23 cellular contexts compared by ENCODE assay signal in the genomic region with DNA sequence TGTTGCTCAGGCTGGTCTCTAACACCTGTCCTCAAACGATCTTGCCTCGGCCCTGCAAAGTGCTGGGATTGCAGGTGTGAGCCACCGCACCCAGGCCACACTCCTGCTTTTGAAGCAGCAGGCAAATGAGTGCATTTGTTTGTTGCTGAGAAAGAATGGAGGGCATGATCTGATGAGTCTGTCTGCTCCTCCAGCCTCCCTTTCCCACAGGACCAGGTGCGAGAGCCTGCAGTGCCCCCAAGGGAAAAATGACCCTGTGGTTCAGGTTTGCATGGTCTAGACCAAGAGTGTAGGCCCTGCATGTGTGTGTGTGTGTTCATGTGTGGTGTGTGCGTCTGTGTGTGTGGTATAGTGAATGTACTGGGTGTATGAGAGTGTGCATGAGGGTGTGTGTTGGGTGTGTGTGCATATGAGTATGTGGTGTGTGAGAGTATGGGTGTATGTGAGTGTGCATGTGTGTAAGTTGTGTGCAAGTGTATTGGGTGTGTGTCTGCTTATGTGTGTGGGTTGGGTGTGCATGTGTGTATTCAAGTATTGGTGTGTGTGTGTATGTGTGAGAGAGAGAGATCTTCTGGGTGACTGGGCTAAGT. TPM values are rescaled to one million over a fixed set of nuclear protein-coding genes. Genes with fewer than 3 reads are reported as not detected.
A peak's percentile ranks its signal among the peaks of the same experiment; 100 is the strongest.
DNase-seq lines count a peak whose midpoint lies in the region; ATAC-seq and TF ChIP-seq lines count a peak whose summit lies in the region.
"Had no signal": no experiment of that assay in that cellular context is flagged by ENCODE, and none has a peak within 500 bp of the region (broad histone marks: within the 10 kb centered on the region; RNA-seq: fewer than 3 reads in every experiment).

No MANE protein-coding gene starts in this region.

- no peak overlapping the region for H2AK5ac ChIP-seq in IMR-90 (ENCODE audit: low read depth, low read length)

- no peak overlapping the region for H3K23ac ChIP-seq in IMR-90 (ENCODE audit: low read depth, low read length)

- no peak for DNase-seq in IMR-90
- DNase-seq in NCI-H526 treated with DMSO at 0.1 percent for 48 hours (lab: John Stamatoyannopoulos, UW) = peak; percentile 18
- DNase-seq in colonic mucosa = peak; percentile 9
- peak in 1 of 2 donors; percentile 20 for DNase-seq in stimulated activated effector memory CD8-positive, alpha-beta T cell treated with anti-CD3 and anti-CD28 coated beads, Interleukin-12 subunit alpha, Interleukin-12 subunit beta, amount 100 ng/mL, for 72 hours (ENCODE audit: low spot score in 2 of 2)
- DNase-seq in NCI-H1092 treated with DMSO at 0.1 percent for 48 hours (lab: John Stamatoyannopoulos, UW) = no peak
- DNase-seq: Caco-2, DMS79, EL, GDM1, Karpas-422, NCI-H1092, NCI-H1436, NCI-H187 treated with DMSO at 0.1 percent for 48 hours, NCI-H524 treated with DMSO at 0.1 percent for 48 hours, PC-9, RPMI8226, SHP77, T-cell had no signal

- TF ChIP-seq POLR2A in IMR-90 (IDR thresholded peaks at IDR 0.05; ENCODE audit: low read depth, low read length) (no peak), GM18505 (IDR thresholded peaks at IDR 0.05; ENCODE audit: borderline replicate concordance, extremely low read depth, insufficient read depth, insufficient read length) (no peak)

- H4K5ac ChIP-seq in IMR-90 (ENCODE audit: low read depth, low read length) = no peak overlapping the region

- no peak overlapping the region for H2BK120ac ChIP-seq in IMR-90 (ENCODE audit: low read depth, low read length)

- H2BK20ac ChIP-seq in IMR-90 (ENCODE audit: low read depth, low read length) = no peak overlapping the region

- TF ChIP-seq CTCF in IMR-90 (conservative IDR thresholded peaks at IDR 0.05; ENCODE audit: low read depth, low read length) (no peak), colonic mucosa (IDR thresholded peaks at IDR 0.05) (no peak)

- no peak overlapping the region for H3K4me3 Mint-ChIP-seq in stimulated activated effector memory CD8-positive, alpha-beta T cell treated with anti-CD3 and anti-CD28 coated beads, Interleukin-12 subunit alpha, Interleukin-12 subunit beta, amount 100 ng/mL, for 72 hours
- H3K4me3 Mint-ChIP-seq: B cell; CD8-positive, alpha-beta T cell; T-cell had no signal

- in situ Hi-C loops in IMR-90 (cut with MboI; ENCODE audit: low sequenced_read_pairs) = no loop called here

- peaks cover 8% of the 10 kb centered on the region for H3K9me3 ChIP-seq in IMR-90 (ENCODE audit: control insufficient read depth, insufficient read depth, low read length)
- no peaks in the 10 kb centered on the region for H3K9me3 ChIP-seq in colonic mucosa
- H3K9me3 ChIP-seq: Caco-2 had no signal

- H4K8ac ChIP-seq in IMR-90 (ENCODE audit: low read depth in 2 of 2, low read length in 2 of 2) = no peak overlapping the region

- no peak overlapping the region for H3K4ac ChIP-seq in IMR-90 (ENCODE audit: low read depth, low read length)

- dilution Hi-C loops in IMR-90 (cut with HindIII; ENCODE audit: low sequenced_read_pairs, unreplicated experiment) = no loop called here

- H3K27ac Mint-ChIP-seq in stimulated activated effector memory CD8-positive, alpha-beta T cell treated with anti-CD3 and anti-CD28 coated beads, Interleukin-12 subunit alpha, Interleukin-12 subunit beta, amount 100 ng/mL, for 72 hours = no peak overlapping the region
- H3K27ac Mint-ChIP-seq: B cell; CD8-positive, alpha-beta T cell; T-cell had no signal

- peak overlapping the region; percentile 43 for H2AFZ ChIP-seq in IMR-90 (replicated peaks; ENCODE audit: low read length, poor library complexity)
- H2AFZ ChIP-seq: PC-9 had no signal

- no peaks in the 10 kb centered on the region for H3K4me1 Mint-ChIP-seq in stimulated activated effector memory CD8-positive, alpha-beta T cell treated with anti-CD3 and anti-CD28 coated beads, Interleukin-12 subunit alpha, Interleukin-12 subunit beta, amount 100 ng/mL, for 72 hours
- H3K4me1 Mint-ChIP-seq: B cell, T-cell had no signal

- H3K4me3 ChIP-seq in IMR-90 (ENCODE audit: insufficient read depth, low read depth, low read length) (no peak overlapping the region), colonic mucosa (no peak overlapping the region)
- H3K4me3 ChIP-seq: PC-9 had no signal

- TF ChIP-seq RAD21 in IMR-90 (IDR thresholded peaks at IDR 0.05; ENCODE audit: low read length) = no peak

- H3K18ac ChIP-seq in IMR-90 (ENCODE audit: low read depth, low read length) = no peak overlapping the region

- POLR2A ChIA-PET in IMR-90 (lab: Charles Lee; ENCODE audit: unreplicated experiment) = no interaction called here

- no peak overlapping the region for H3K56ac ChIP-seq in IMR-90 (ENCODE audit: extremely low read depth, insufficient read depth, low read length)

- H3K79me1 ChIP-seq in IMR-90 (ENCODE audit: low read depth in 1 of 2, low read length in 2 of 2) = no peaks in the 10 kb centered on the region

- H3K9me3 Mint-ChIP-seq in stimulated activated effector memory CD8-positive, alpha-beta T cell treated with anti-CD3 and anti-CD28 coated beads, Interleukin-12 subunit alpha, Interleukin-12 subunit beta, amount 100 ng/mL, for 72 hours = no peaks in the 10 kb centered on the region
- H3K9me3 Mint-ChIP-seq: CD8-positive, alpha-beta T cell; T-cell had no signal

- H3K36me3 ChIP-seq in IMR-90 (ENCODE audit: control insufficient read depth, insufficient read depth, low read length) (no peaks in the 10 kb centered on the region), colonic mucosa (no peaks in the 10 kb centered on the region)

- no peaks in the 10 kb centered on the region for H4K20me1 ChIP-seq in IMR-90 (ENCODE audit: insufficient read depth, low read length)

- no CpG with 5 or more reads among the region's 5 CpGs for WGBS in IMR-90 (ENCODE audit: extremely low coverage in 2 of 2, insufficient read length in 1 of 2), 2 experiments

- no peak overlapping the region for H3K4me2 ChIP-seq in IMR-90 (ENCODE audit: low read depth, low read length)
- H3K4me2 ChIP-seq: PC-9 had no signal

- CTCF ChIA-PET in IMR-90 (lab: Yijun Ruan, JAX) = no interaction called here

- no peaks in the 10 kb centered on the region for H3K4me1 ChIP-seq in IMR-90 (ENCODE audit: control insufficient read depth, insufficient read depth, low read length)
- H3K4me1 ChIP-seq in colonic mucosa = no peaks in the 10 kb centered on the region

- H3K14ac ChIP-seq in IMR-90 (replicated peaks; ENCODE audit: low read depth, low read length) = no peak overlapping the region

- BruUV-seq in IMR-90 (replicated peaks; lab: Mats Ljungman, UMichigan) = no TSS peak

- H3K27ac ChIP-seq in IMR-90 (ENCODE audit: insufficient read depth, low read length) (no peak overlapping the region), colonic mucosa (no peak overlapping the region)
- H3K27ac ChIP-seq: C4-2B, PC-9 had no signal

- H3K36me3 Mint-ChIP-seq in stimulated activated effector memory CD8-positive, alpha-beta T cell treated with anti-CD3 and anti-CD28 coated beads, Interleukin-12 subunit alpha, Interleukin-12 subunit beta, amount 100 ng/mL, for 72 hours = no peaks in the 10 kb centered on the region
- H3K36me3 Mint-ChIP-seq: CD8-positive, alpha-beta T cell; T-cell had no signal

- no peak overlapping the region for H4K91ac ChIP-seq in IMR-90 (ENCODE audit: insufficient read depth, low read depth, low read length)

- H2BK15ac ChIP-seq in IMR-90 (ENCODE audit: low read depth, low read length) = no peak overlapping the region

- H2BK5ac ChIP-seq in IMR-90 (ENCODE audit: low read depth, low read length, poor library complexity, severe bottlenecking) = no peak overlapping the region

- no peak overlapping the region for H3K9ac ChIP-seq in IMR-90 (ENCODE audit: low read depth, low read length)
- H3K9ac ChIP-seq in colonic mucosa (ENCODE audit: low read depth in 2 of 2, low read length in 2 of 2) = no peak overlapping the region

- H3K9me1 ChIP-seq in IMR-90 (ENCODE audit: insufficient read depth, low read length) = no peaks in the 10 kb centered on the region

- H2AK9ac ChIP-seq in IMR-90 (replicated peaks; ENCODE audit: low read depth, low read length, poor library complexity) = no peak overlapping the region

- H3K27me3 ChIP-seq in IMR-90 (ENCODE audit: control insufficient read depth, insufficient read depth, low read length) (peaks cover 32% of the 10 kb centered on the region), colonic mucosa (no peaks in the 10 kb centered on the region)

- ATAC-seq in IMR-90 (ENCODE audit: low read depth) (no peak), GM18505 (IDR thresholded peaks at IDR 0.05; ENCODE audit: unreplicated experiment) (no peak), HG03520 (IDR thresholded peaks at IDR 0.05; ENCODE audit: unreplicated experiment) (no peak)
- ATAC-seq in stimulated activated effector memory CD8-positive, alpha-beta T cell treated with anti-CD3 and anti-CD28 coated beads, Interleukin-12 subunit alpha, Interleukin-12 subunit beta, amount 100 ng/mL, for 72 hours = peak; percentile 28
- ATAC-seq: CD8-positive, alpha-beta T cell; T-cell had no signal

- intact Hi-C loops in IMR-90 (cut with micrococcal nuclease) (no loop called here), colonic mucosa (cut with DNase I) (no loop called here)

TF ChIP-seq in IMR-90, 13 proteins besides CTCF, POLR2A, EP300 and RAD21 (continues in another document):
- TF ChIP-seq CEBPB (IDR thresholded peaks at IDR 0.05; ENCODE audit: low read depth, low read length) (no peak), RCOR1 (IDR thresholded peaks at IDR 0.05; ENCODE audit: insufficient replicate concordance, low read length) (no peak), BHLHE40 (IDR thresholded peaks at IDR 0.05; ENCODE audit: low read depth, low read length) (no peak), MXI1 (IDR thresholded peaks at IDR 0.05; ENCODE audit: borderline replicate concordance, low read depth, low read length) (no peak), MAFK (IDR thresholded peaks at IDR 0.05; ENCODE audit: low read depth, low read length) (no peak), FOS (IDR thresholded peaks at IDR 0.05; ENCODE audit: low read depth, low read length) (no peak), CHD1 (IDR thresholded peaks at IDR 0.05; ENCODE audit: low read depth, low read length) (no peak), MAZ (IDR thresholded peaks at IDR 0.05; ENCODE audit: borderline replicate concordance, low read depth, low read length) (no peak)
- TF ChIP-seq, protein P1, sequence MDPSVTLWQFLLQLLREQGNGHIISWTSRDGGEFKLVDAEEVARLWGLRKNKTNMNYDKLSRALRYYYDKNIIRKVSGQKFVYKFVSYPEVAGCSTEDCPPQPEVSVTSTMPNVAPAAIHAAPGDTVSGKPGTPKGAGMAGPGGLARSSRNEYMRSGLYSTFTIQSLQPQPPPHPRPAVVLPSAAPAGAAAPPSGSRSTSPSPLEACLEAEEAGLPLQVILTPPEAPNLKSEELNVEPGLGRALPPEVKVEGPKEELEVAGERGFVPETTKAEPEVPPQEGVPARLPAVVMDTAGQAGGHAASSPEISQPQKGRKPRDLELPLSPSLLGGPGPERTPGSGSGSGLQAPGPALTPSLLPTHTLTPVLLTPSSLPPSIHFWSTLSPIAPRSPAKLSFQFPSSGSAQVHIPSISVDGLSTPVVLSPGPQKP (IDR thresholded peaks at IDR 0.05; ENCODE audit: borderline replicate concordance, low read depth, low read length) = no peak

RNA-seq across cellular contexts. Expression of a gene that starts 22.8 kb away (rescaled TPM):
- total RNA-seq in IMR-90 (2012; rRNA removed) = 1.3 and 1.9 TPM in 2 replicates
- 4.0 and 4.7 TPM in 2 replicates for polyA plus RNA-seq in IMR-90 (2012; rRNA removed)
- polyA plus RNA-seq in IMR-90 (2012; cell fraction: cytosol; rRNA removed) = 3.4 and 6.3 TPM in 2 replicates
- 6.5 and 7.2 TPM in 2 replicates for polyA plus RNA-seq in IMR-90 (2012; cell fraction: nucleus; rRNA removed; ENCODE audit: low replicate concordance)
- total RNA-seq in colonic mucosa = 1 to 10 TPM in 1 of 2 donors, under 1 TPM in 1; 0.69 to 1.5 TPM
- total RNA-seq: CD8-positive, alpha-beta T cell had no signal

Comparison
In these comparisons a context has a peak if more than half of its experiments do, and no peak if none do; other contexts are left out.
1. DNase-seq: peak in NCI-H526 treated with DMSO at 0.1 percent for 48 hours (single experiment) and colonic mucosa (single experiment); none in IMR-90 (single experiment) and NCI-H1092 treated with DMSO at 0.1 percent for 48 hours (single experiment).